In the genomic region with DNA sequence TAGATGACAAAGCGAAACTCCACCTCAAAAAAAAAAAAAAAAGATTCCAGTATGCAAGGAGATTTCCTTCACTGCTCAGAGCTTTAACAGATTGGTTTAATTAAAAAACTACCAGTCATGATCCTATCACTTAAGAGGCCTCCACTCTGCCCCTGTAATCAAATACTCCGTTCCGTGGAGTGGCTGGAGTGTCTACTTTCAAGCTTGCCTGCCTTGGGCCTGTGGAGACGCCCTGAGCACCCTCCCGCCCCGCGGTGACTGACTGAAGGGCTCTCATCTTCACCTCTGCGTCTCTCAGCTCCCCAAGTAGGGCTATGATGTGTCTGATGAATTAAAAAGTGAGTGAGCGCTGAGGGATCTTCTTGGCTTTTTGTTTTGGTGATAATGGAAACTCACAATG, we compare ENCODE assay signal across 19 cellular contexts.
"Had no signal": no experiment of that assay in that cellular context is flagged by ENCODE, and none has a peak within 500 bp of the region (broad histone marks: within the 10 kb centered on the region; RNA-seq: fewer than 3 reads in every experiment).

No MANE protein-coding gene starts in this region.

- H3K27me3 ChIP-seq: body of pancreas, cardiac muscle cell had no signal

- H3K27ac ChIP-seq: body of pancreas, cardiac muscle cell, WERI-Rb-1 had no signal

- ATAC-seq: activated CD8-positive, alpha-beta T cell treated with anti-CD3 and anti-CD28 coated beads, Interleukin-2, amount 10 ng/mL, durations not matched to agents 7 days and 5 days; body of pancreas; left ventricle myocardium superior; sciatic nerve; stimulated activated naive B cell treated with anti-CD40 and anti-IgM and Interleukin-4, amounts not matched to agents 10 μg/mL and 1 μg/mL and 100 μg/mL, for 72 hours had no signal

- DNase-seq: activated CD4-positive, alpha-beta T cell treated with anti-CD3 and anti-CD28 coated beads for 1 hour; activated CD4-positive, alpha-beta T cell treated with anti-CD3 and anti-CD28 coated beads, Interleukin-2, amount 50 U/mL, for 1 hour; activated CD8-positive, alpha-beta T cell treated with anti-CD3 and anti-CD28 coated beads, Interleukin-2, amount 10 ng/mL, durations not matched to agents 7 days and 5 days; activated gamma-delta T cell; anterior cingulate cortex; body of pancreas; effector CD4-positive, alpha-beta T cell; foreskin melanocyte; immature natural killer cell; kidney glomerular epithelial cell; left ventricle myocardium superior; mesenchymal stem cell; nucleus accumbens; small intestine; stimulated activated naive B cell treated with anti-CD40 and anti-IgM and Interleukin-4, amounts not matched to agents 10 μg/mL and 1 μg/mL and 100 μg/mL, for 72 hours; T-cell; WERI-Rb-1 had no signal

- H3K4me1 ChIP-seq: body of pancreas had no signal

- H3K9me3 ChIP-seq: body of pancreas had no signal

- H3K4me3 ChIP-seq: body of pancreas, cardiac muscle cell had no signal
